26 cellular contexts compared by ENCODE assay signal in genomic region chr2:157504623-157505022, GRCh38.
"Had no signal": no experiment of that assay in that cellular context is flagged by ENCODE, and none has a peak within 500 bp of the region (broad histone marks: within the 10 kb centered on the region; RNA-seq: fewer than 3 reads in every experiment).

No MANE protein-coding gene starts in this region.

- H3K27me3 ChIP-seq: esophagus muscularis mucosa, hepatocyte, left lung, thyroid gland had no signal

- H3K4me1 Mint-ChIP-seq: nephron progenitor cell had no signal

- ATAC-seq: foreskin keratinocyte; gastroesophageal sphincter; heart left ventricle; left lung; naive thymus-derived CD8-positive, alpha-beta T cell; psoas muscle; right cardiac atrium; stimulated activated naive CD8-positive, alpha-beta T cell treated with anti-CD3 and anti-CD28 coated beads, Interleukin-15, amount 100 ng/mL, for 72 hours had no signal

- H3K4me3 Mint-ChIP-seq: mesothelial cell of epicardium; naive thymus-derived CD8-positive, alpha-beta T cell; nephron progenitor cell; stimulated activated naive CD8-positive, alpha-beta T cell treated with anti-CD3 and anti-CD28 coated beads, Interleukin-15, amount 100 ng/mL, for 72 hours; type B pancreatic cell had no signal

- H3K4me1 ChIP-seq: esophagus muscularis mucosa, gastroesophageal sphincter, heart left ventricle, left lung, psoas muscle, suprapubic skin, thyroid gland had no signal

- DNase-seq: dermis blood vessel endothelial cell; effector memory CD4-positive, alpha-beta T cell; foreskin keratinocyte; heart left ventricle; kidney; left lung; mesenchymal stem cell; naive thymus-derived CD8-positive, alpha-beta T cell; nephron progenitor cell; nucleus accumbens; posterior cingulate gyrus; psoas muscle; right cardiac atrium; stimulated activated CD4-positive, alpha-beta T cell treated with anti-CD3 and anti-CD28 coated beads, Interleukin-15, amount 100 ng/mL, for 24 hours; stimulated activated CD4-positive, alpha-beta T cell treated with anti-CD3 and anti-CD28 coated beads, Interleukin-2, amount 100 ng/mL, for 48 hours; stimulated activated naive CD4-positive, alpha-beta T cell; stimulated activated naive CD8-positive, alpha-beta T cell treated with anti-CD3 and anti-CD28 coated beads, Interleukin-15, amount 100 ng/mL, for 72 hours; thyroid gland had no signal

- H3K4me3 ChIP-seq: coronary artery, esophagus muscularis mucosa, gastroesophageal sphincter, heart left ventricle, hepatocyte, left lung, psoas muscle, skin epidermis, suprapubic skin, thyroid gland had no signal

- H3K36me3 ChIP-seq: esophagus muscularis mucosa, gastroesophageal sphincter, heart left ventricle, left lung, suprapubic skin, thyroid gland had no signal

- H3K27me3 Mint-ChIP-seq: stimulated activated naive CD8-positive, alpha-beta T cell treated with anti-CD3 and anti-CD28 coated beads, Interleukin-15, amount 100 ng/mL, for 72 hours had no signal

- H3K9me3 Mint-ChIP-seq: stimulated activated naive CD8-positive, alpha-beta T cell treated with anti-CD3 and anti-CD28 coated beads, Interleukin-15, amount 100 ng/mL, for 72 hours had no signal

- H3K27ac Mint-ChIP-seq: mesothelial cell of epicardium; naive thymus-derived CD8-positive, alpha-beta T cell; nephron progenitor cell; stimulated activated naive CD8-positive, alpha-beta T cell treated with anti-CD3 and anti-CD28 coated beads, Interleukin-15, amount 100 ng/mL, for 72 hours; type B pancreatic cell had no signal

- H3K27ac ChIP-seq: coronary artery, esophagus muscularis mucosa, foreskin keratinocyte, gastroesophageal sphincter, heart left ventricle, hepatocyte, left lung, psoas muscle, skin epidermis, suprapubic skin, thyroid gland had no signal

- H3K9me3 ChIP-seq: psoas muscle, suprapubic skin, thyroid gland had no signal

- H3K36me3 Mint-ChIP-seq: mesothelial cell of epicardium, type B pancreatic cell had no signal
